In genomic region chr17:72255481-72255880, GRCh38 we compare ENCODE assay signal across 14 cellular contexts.
"Had no signal": no experiment of that assay in that cellular context is flagged by ENCODE, and none has a peak within 500 bp of the region (broad histone marks: within the 10 kb centered on the region; RNA-seq: fewer than 3 reads in every experiment).

No MANE protein-coding gene starts in this region.

- DNase-seq: activated CD4-positive, alpha-beta T cell treated with anti-CD3 and anti-CD28 coated beads for 36 hours; activated CD8-positive, alpha-beta memory T cell treated with anti-CD3 and anti-CD28 coated beads, Interleukin-2, amount 50 U/mL, for 4 hours; activated CD8-positive, alpha-beta T cell treated with anti-CD3 and anti-CD28 coated beads for 36 hours; activated gamma-delta T cell treated with Interleukin-2 at 50 U/mL for 16 hours; activated T-cell treated with anti-CD3 and anti-CD28 coated beads, Interleukin-2, amount 50 U/mL, for 72 hours; aorta; sigmoid colon; stimulated activated CD4-positive, alpha-beta T cell treated with anti-CD3 and anti-CD28 coated beads, Interleukin-4, amount 100 ng/mL, for 1 hour; stimulated activated CD8-positive, alpha-beta memory T cell treated with anti-CD3 and anti-CD28 coated beads, Interleukin-4, amount 100 ng/mL, for 48 hours; stimulated activated naive CD8-positive, alpha-beta T cell treated with anti-CD3 and anti-CD28 coated beads, Interleukin-15, Interleukin-2, amounts not matched to agents 100 U/mL and 50 U/mL, for 24 hours; upper lobe of left lung had no signal

- H3K9me3 ChIP-seq: breast epithelium, sigmoid colon, suprapubic skin, upper lobe of left lung had no signal

- H3K27me3 ChIP-seq: breast epithelium, esophagus muscularis mucosa, sigmoid colon, suprapubic skin, upper lobe of left lung had no signal

- H3K4me3 ChIP-seq: breast epithelium, esophagus muscularis mucosa, sigmoid colon, suprapubic skin, upper lobe of left lung had no signal

- H3K36me3 ChIP-seq: breast epithelium, esophagus muscularis mucosa, sigmoid colon, suprapubic skin, upper lobe of left lung had no signal

- H3K4me1 ChIP-seq: breast epithelium, esophagus muscularis mucosa, sigmoid colon, suprapubic skin, upper lobe of left lung had no signal

- H3K27ac ChIP-seq: breast epithelium, esophagus muscularis mucosa, sigmoid colon, suprapubic skin, upper lobe of left lung had no signal
